3 cellular contexts compared by ENCODE assay signal in the genomic region with DNA sequence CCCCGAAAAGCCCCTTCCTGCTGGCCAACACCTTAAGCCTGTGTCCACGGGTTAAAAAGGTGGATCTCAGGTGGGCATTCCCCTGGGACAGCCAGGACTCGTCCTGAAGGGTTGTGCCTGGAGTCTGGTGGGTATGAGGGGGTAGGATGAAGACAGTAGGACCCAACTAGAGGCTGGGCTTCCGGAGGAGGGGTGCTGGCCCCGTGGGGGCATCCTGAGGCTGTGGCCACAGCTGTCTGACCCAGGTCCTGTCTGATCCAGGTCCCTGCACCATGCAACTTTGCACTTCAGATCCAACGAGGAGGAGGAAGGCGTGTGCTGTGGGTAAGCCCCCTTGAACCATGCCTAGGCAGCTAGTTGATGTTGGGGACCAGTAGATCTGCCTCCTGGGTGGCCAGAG.
TF ChIP-seq lines count a peak whose summit lies in the region.

No MANE protein-coding gene starts in this region.

TF ChIP-seq in HepG2, 621 proteins besides CTCF, POLR2A, EP300 and RAD21:
- TF ChIP-seq EED (CRISPR knock-in tag; IDR thresholded peaks at IDR 0.05) (0 out of 2 replicates have a peak, but pooled peaks have one; percentile 36), ZNF354B (CRISPR knock-in tag; IDR thresholded peaks at IDR 0.05) (no peak)

TF ChIP-seq in H1, 55 proteins besides CTCF, POLR2A, EP300 and RAD21:
- TF ChIP-seq, protein P1, sequence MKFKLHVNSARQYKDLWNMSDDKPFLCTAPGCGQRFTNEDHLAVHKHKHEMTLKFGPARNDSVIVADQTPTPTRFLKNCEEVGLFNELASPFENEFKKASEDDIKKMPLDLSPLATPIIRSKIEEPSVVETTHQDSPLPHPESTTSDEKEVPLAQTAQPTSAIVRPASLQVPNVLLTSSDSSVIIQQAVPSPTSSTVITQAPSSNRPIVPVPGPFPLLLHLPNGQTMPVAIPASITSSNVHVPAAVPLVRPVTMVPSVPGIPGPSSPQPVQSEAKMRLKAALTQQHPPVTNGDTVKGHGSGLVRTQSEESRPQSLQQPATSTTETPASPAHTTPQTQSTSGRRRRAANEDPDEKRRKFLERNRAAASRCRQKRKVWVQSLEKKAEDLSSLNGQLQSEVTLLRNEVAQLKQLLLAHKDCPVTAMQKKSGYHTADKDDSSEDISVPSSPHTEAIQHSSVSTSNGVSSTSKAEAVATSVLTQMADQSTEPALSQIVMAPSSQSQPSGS (IDR thresholded peaks at IDR 0.05; ENCODE audit: low read length) = no peak
- TF ChIP-seq SAP30 (IDR thresholded peaks at IDR 0.05; ENCODE audit: insufficient read depth, insufficient replicate concordance, low read length) = no peak
- no peak for TF ChIP-seq RXRA (IDR thresholded peaks at IDR 0.05; ENCODE audit: insufficient read depth, low read depth, low read length)
- no peak for TF ChIP-seq RBBP5 (IDR thresholded peaks at IDR 0.05; ENCODE audit: borderline replicate concordance, low read depth, low read length)
- no peak for TF ChIP-seq GTF2F1 (IDR thresholded peaks at IDR 0.05; ENCODE audit: borderline replicate concordance, low read depth, low read length)
- no peak for TF ChIP-seq ASH2L (IDR thresholded peaks at IDR 0.05; ENCODE audit: low read length)
- TF ChIP-seq SRF (IDR thresholded peaks at IDR 0.05; ENCODE audit: low read depth, low read length) = no peak
TF ChIP-seq in H1: peak in this region for 0.

TF ChIP-seq in WTC11, 78 proteins besides CTCF, POLR2A, EP300 and RAD21:
- TF ChIP-seq TEAD1 (CRISPR knock-in tag; IDR thresholded peaks at IDR 0.05) (no peak), TEAD4 (CRISPR knock-in tag; IDR thresholded peaks at IDR 0.05) (no peak), GABPB1 (CRISPR knock-in tag; IDR thresholded peaks at IDR 0.05) (no peak), NR3C1 (CRISPR knock-in tag; conservative IDR thresholded peaks at IDR 0.05; ENCODE audit: low read depth) (no peak)
- TF ChIP-seq, protein P2, sequence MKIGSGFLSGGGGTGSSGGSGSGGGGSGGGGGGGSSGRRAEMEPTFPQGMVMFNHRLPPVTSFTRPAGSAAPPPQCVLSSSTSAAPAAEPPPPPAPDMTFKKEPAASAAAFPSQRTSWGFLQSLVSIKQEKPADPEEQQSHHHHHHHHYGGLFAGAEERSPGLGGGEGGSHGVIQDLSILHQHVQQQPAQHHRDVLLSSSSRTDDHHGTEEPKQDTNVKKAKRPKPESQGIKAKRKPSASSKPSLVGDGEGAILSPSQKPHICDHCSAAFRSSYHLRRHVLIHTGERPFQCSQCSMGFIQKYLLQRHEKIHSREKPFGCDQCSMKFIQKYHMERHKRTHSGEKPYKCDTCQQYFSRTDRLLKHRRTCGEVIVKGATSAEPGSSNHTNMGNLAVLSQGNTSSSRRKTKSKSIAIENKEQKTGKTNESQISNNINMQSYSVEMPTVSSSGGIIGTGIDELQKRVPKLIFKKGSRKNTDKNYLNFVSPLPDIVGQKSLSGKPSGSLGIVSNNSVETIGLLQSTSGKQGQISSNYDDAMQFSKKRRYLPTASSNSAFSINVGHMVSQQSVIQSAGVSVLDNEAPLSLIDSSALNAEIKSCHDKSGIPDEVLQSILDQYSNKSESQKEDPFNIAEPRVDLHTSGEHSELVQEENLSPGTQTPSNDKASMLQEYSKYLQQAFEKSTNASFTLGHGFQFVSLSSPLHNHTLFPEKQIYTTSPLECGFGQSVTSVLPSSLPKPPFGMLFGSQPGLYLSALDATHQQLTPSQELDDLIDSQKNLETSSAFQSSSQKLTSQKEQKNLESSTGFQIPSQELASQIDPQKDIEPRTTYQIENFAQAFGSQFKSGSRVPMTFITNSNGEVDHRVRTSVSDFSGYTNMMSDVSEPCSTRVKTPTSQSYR (CRISPR knock-in tag; IDR thresholded peaks at IDR 0.05) = no peak
